35 cellular contexts compared by ENCODE assay signal in genomic region chr16:54965464-54965863, GRCh38.
"Had no signal": no experiment of that assay in that cellular context is flagged by ENCODE, and none has a peak within 500 bp of the region (broad histone marks: within the 10 kb centered on the region; RNA-seq: fewer than 3 reads in every experiment).

No MANE protein-coding gene starts in this region.

- H3K36me3 ChIP-seq: MG63 had no signal

- DNase-seq: Karpas-422, Kasumi-1, MG63, MM.1S, MV-4-11, NCI-H1048, NCI-H1092, NCI-H1092 treated with DMSO at 0.1 percent for 48 hours, NCI-H1105, NCI-H1105 treated with DMSO at 0.1 percent for 48 hours, NCI-H1417, NCI-H1417 treated with DMSO at 0.1 percent for 48 hours, NCI-H1436, NCI-H1436 treated with DMSO at 0.1 percent for 48 hours, NCI-H146, NCI-H1694, NCI-H1694 treated with DMSO at 0.1 percent for 48 hours, NCI-H187, NCI-H187 treated with DMSO at 0.1 percent for 48 hours, NCI-H1930, NCI-H2029, NCI-H2029 treated with DMSO at 0.1 percent for 48 hours, NCI-H2081, NCI-H2081 treated with DMSO at 0.1 percent for 48 hours, NCI-H2107, NCI-H2171, NCI-H2171 treated with DMSO at 0.1 percent for 48 hours, NCI-H2227 treated with DMSO at 0.1 percent for 48 hours, NCI-H226, NCI-H345, NCI-H446, NCI-H446 treated with DMSO at 0.1 percent for 48 hours, NCI-H510A, NCI-H510A treated with DMSO at 0.1 percent for 48 hours, NCI-H524 had no signal

- H3K4me3 ChIP-seq: MG63 had no signal

- H3K27me3 ChIP-seq: MG63 had no signal

- H3K9me3 ChIP-seq: MG63 had no signal
